In genomic region chr7:2010101-2010500, GRCh38 we compare ENCODE assay signal across 25 cellular contexts.
DNase-seq lines count a peak whose midpoint lies in the region; ATAC-seq, FAIRE-seq and TF ChIP-seq lines count a peak whose summit lies in the region.
"Had no signal": no experiment of that assay in that cellular context is flagged by ENCODE, and none has a peak within 500 bp of the region (broad histone marks: within the 10 kb centered on the region; RNA-seq: fewer than 3 reads in every experiment).

No MANE protein-coding gene starts in this region.

- H4K20me1 ChIP-seq in SK-N-SH (ENCODE audit: insufficient read depth) = no peaks in the 10 kb centered on the region

- H3K4me1 ChIP-seq in SK-N-SH (ENCODE audit: control insufficient read depth in 1 of 2, insufficient read depth in 2 of 2, low read depth in 1 of 2, low read length in 1 of 2) = peaks cover 0 to 93% of the 10 kb centered on the region in 2 experiments; a peak in 1 of 4 replicates
- H3K4me1 ChIP-seq in right atrium auricular region = peaks cover 0 to 65% of the 10 kb centered on the region in 2 donors
- peaks cover 0 to 28% (median 11%) of the 10 kb centered on the region in 6 donors for H3K4me1 ChIP-seq in spleen
- H3K4me1 ChIP-seq: adrenal gland, pancreas, right lobe of liver, transverse colon had no signal

- H3K9ac ChIP-seq in SK-N-SH = no peak overlapping the region

- no peak for TF ChIP-seq RAD21 in SK-N-SH (IDR thresholded peaks at IDR 0.05; ENCODE audit: low read length)

- POLR2A ChIA-PET in SK-N-SH (lab: Yijun Ruan, JAX) = interaction anchor here (0.7 kb wide), 1 partner anchor 1143 kb away, joined by 3 read pairs; no protein-coding TSS in a partner anchor

- FAIRE-seq in RCC 7860 (lab: Jason Lieb, UNC) = no peak
- FAIRE-seq: bronchial epithelial cell, endometrium, K562, pancreas had no signal

- TF ChIP-seq POLR2A in spleen (IDR thresholded peaks at IDR 0.05) = no peak

- no peaks in the 10 kb centered on the region for H3F3A ChIP-seq in SK-N-SH (replicated peaks; ENCODE audit: insufficient read depth)

- H3K9me2 ChIP-seq in SK-N-SH = no peaks in the 10 kb centered on the region

- DNase-seq in SK-N-SH (peak; percentile 51), coronary artery (ENCODE audit: low spot score) (peak; percentile 43), right atrium auricular region (ENCODE audit: low spot score) (no peak), spleen (peak; percentile 58), RCC 7860 (ENCODE audit: low spot score) (no peak), DMS 273 (lab: John Stamatoyannopoulos, UW; ENCODE audit: unreplicated experiment) (no peak)
- DNase-seq: activated CD4-positive, alpha-beta T cell treated with anti-CD3 and anti-CD28 coated beads, Interleukin-2, amount 50 U/mL, for 4 hours; activated CD4-positive, CD25-positive, alpha-beta regulatory T cell; DMS79; GF-D8; GOT3; kidney glomerular epithelial cell; mesendoderm; NCI-H774; SHP77; transverse colon had no signal

- CTCF ChIA-PET in SK-N-SH (lab: Yijun Ruan, JAX) = interaction anchor here (1.0 to 2.0 kb wide), 4 partner anchors 9 to 232 kb away, joined by 3 to 4 read pairs (median 4); partner anchors contain the start of genes MRM2 and NUDT1

- ATAC-seq in SK-N-SH treated with all-trans-retinoic acid at 6 μM for 48 hours = no peak
- no peak for ATAC-seq in GM21447 (IDR thresholded peaks at IDR 0.05; ENCODE audit: unreplicated experiment)
- ATAC-seq: K562, pancreas, right lobe of liver had no signal

- H3K27ac ChIP-seq in SK-N-SH (ENCODE audit: low read depth in 2 of 2, low read length in 1 of 2) = peak overlapping the region in 1 of 2 experiments; percentile 63; a peak in 2 of 4 replicates
- no peak overlapping the region for H3K27ac ChIP-seq in coronary artery
- H3K27ac ChIP-seq in right atrium auricular region = peak overlapping the region; percentile 89 to 98
- H3K27ac ChIP-seq in spleen = no peak overlapping the region
- H3K27ac ChIP-seq: 22Rv1, adrenal gland, pancreas, right lobe of liver, transverse colon had no signal

- WGBS in SK-N-SH (ENCODE audit: low lambda C conversion rate) = 87% methylated on average over 17 of the region's 17 CpGs
- WGBS in spleen, 5 donors = 80 to 88% (median 86%) methylated on average over 17 of the region's 17 CpGs

- H3K36me3 ChIP-seq in SK-N-SH (replicated peaks in 1 of 2; ENCODE audit: control insufficient read depth in 1 of 2, insufficient read depth in 2 of 2, low read length in 1 of 2) = no peaks in the 10 kb centered on the region
- no peaks in the 10 kb centered on the region for H3K36me3 ChIP-seq in right atrium auricular region
- H3K36me3 ChIP-seq in spleen = peaks cover 0 to 50% (median 12%) of the 10 kb centered on the region in 6 donors
- H3K36me3 ChIP-seq: adrenal gland, pancreas, right lobe of liver, transverse colon had no signal

- no peak for TF ChIP-seq EP300 in SK-N-SH (IDR thresholded peaks at IDR 0.05; ENCODE audit: borderline replicate concordance in 1 of 2, low read depth in 1 of 2, low read length in 1 of 2)

- intact Hi-C loops in spleen (cut with DNase I; ENCODE audit: low total_unique reads) = no loop called here

- TF ChIP-seq CTCF in SK-N-SH (IDR thresholded peaks at IDR 0.05) = no peak
- no peak for TF ChIP-seq CTCF in coronary artery (IDR thresholded peaks at IDR 0.05)
- no peak for TF ChIP-seq CTCF in right atrium auricular region (IDR thresholded peaks at IDR 0.05)
- no peak for TF ChIP-seq CTCF in spleen (IDR thresholded peaks at IDR 0.05 in 8 of 11, conservative IDR thresholded peaks at IDR 0.05 in 3 of 11)

- no peak overlapping the region for H3K4me3 ChIP-seq in SK-N-SH (ENCODE audit: low read depth in 2 of 2, low read length in 1 of 2)
- no peak overlapping the region for H3K4me3 ChIP-seq in coronary artery
- no peak overlapping the region for H3K4me3 ChIP-seq in right atrium auricular region
- no peak overlapping the region for H3K4me3 ChIP-seq in spleen
- H3K4me3 ChIP-seq: adrenal gland, K562, pancreas, right lobe of liver, transverse colon had no signal

- no peak overlapping the region for H2AFZ ChIP-seq in SK-N-SH (ENCODE audit: low read depth)

- H3K9me3 ChIP-seq in SK-N-SH = no peaks in the 10 kb centered on the region
- H3K9me3 ChIP-seq in right atrium auricular region = no peaks in the 10 kb centered on the region
- H3K9me3 ChIP-seq in spleen = no peaks in the 10 kb centered on the region
- H3K9me3 ChIP-seq: adrenal gland, pancreas, right lobe of liver, transverse colon had no signal

- no peak overlapping the region for H3K4me2 ChIP-seq in SK-N-SH

- H3K27me3 ChIP-seq in SK-N-SH (ENCODE audit: insufficient read depth) = no peaks in the 10 kb centered on the region
- H3K27me3 ChIP-seq in right atrium auricular region = no peaks in the 10 kb centered on the region
- H3K27me3 ChIP-seq in spleen (replicated peaks in 1 of 7) = no peaks in the 10 kb centered on the region
- H3K27me3 ChIP-seq: adrenal gland, pancreas, right lobe of liver, transverse colon had no signal

- no peaks in the 10 kb centered on the region for H3K79me2 ChIP-seq in SK-N-SH (ENCODE audit: insufficient read depth)

TF ChIP-seq in SK-N-SH, 30 proteins besides CTCF, POLR2A, EP300 and RAD21 (continues in another document):
- TF ChIP-seq TAF1 (IDR thresholded peaks at IDR 0.05; ENCODE audit: borderline replicate concordance, low read depth, low read length) (no peak), GABPA (IDR thresholded peaks at IDR 0.05; ENCODE audit: low read depth) (no peak), TEAD4 (IDR thresholded peaks at IDR 0.05; ENCODE audit: borderline replicate concordance, insufficient read depth) (no peak), PBX3 (IDR thresholded peaks at IDR 0.05) (no peak), YY1 (IDR thresholded peaks at IDR 0.05; ENCODE audit: low read depth) (no peak), USF2 (IDR thresholded peaks at IDR 0.05; ENCODE audit: borderline replicate concordance, low read depth, low read length) (no peak), MAX (IDR thresholded peaks at IDR 0.05; ENCODE audit: low read depth) (no peak), GATA2 (CRISPR knock-in tag; IDR thresholded peaks at IDR 0.05) (no peak), FOXM1 (IDR thresholded peaks at IDR 0.05; ENCODE audit: low read depth) (no peak), FOSL2 (IDR thresholded peaks at IDR 0.05; ENCODE audit: borderline replicate concordance, low read depth) (no peak), SMC3 (IDR thresholded peaks at IDR 0.05; ENCODE audit: low read depth, low read length) (no peak)

TF ChIP-seq in SK-N-SH treated with all-trans-retinoic acid at 6 μM for 48 hours, 23 proteins besides CTCF, POLR2A, EP300 and RAD21:
- TF ChIP-seq TOX (CRISPR knock-in tag; IDR thresholded peaks at IDR 0.05; ENCODE audit: borderline replicate concordance) (no peak), ESRRG (CRISPR knock-in tag; IDR thresholded peaks at IDR 0.05) (no peak), POU6F1 (CRISPR knock-in tag; IDR thresholded peaks at IDR 0.05; ENCODE audit: borderline replicate concordance, low read depth) (no peak), TSHZ2 (CRISPR knock-in tag; IDR thresholded peaks at IDR 0.05) (no peak)

Comparison
In these comparisons a context has a peak if more than half of its experiments do, and no peak if none do; other contexts are left out.
1. DNase-seq: peak in SK-N-SH (single experiment), coronary artery (single experiment) and spleen (single experiment); none in right atrium auricular region (single experiment), RCC 7860 (single experiment) and DMS 273 (single experiment).
2. H3K27ac ChIP-seq: peak in right atrium auricular region (2 of 2); none in coronary artery (0 of 2) and spleen (0 of 8).